8 cellular contexts compared by ENCODE assay signal in genomic region chr12:42327227-42327590, GRCh38. TPM values are rescaled to one million over a fixed set of nuclear protein-coding genes. Genes with fewer than 3 reads are reported as not detected.
DNase-seq lines count a peak whose midpoint lies in the region; TF ChIP-seq lines count a peak whose summit lies in the region.

No MANE protein-coding gene starts in this region.

- no peaks in the 10 kb centered on the region for H3K27me3 Mint-ChIP-seq in nephron progenitor cell (ENCODE audit: low read depth, poor library complexity)

- H3K27ac Mint-ChIP-seq in nephron progenitor cell: peak overlapping the region; percentile 0

- H3K4me3 ChIP-seq in BJ (ENCODE audit: low read depth, low read length): peak overlapping the region; percentile 75
- peak overlapping the region; percentile 87 for H3K4me3 ChIP-seq in LNCaP clone FGC (ENCODE audit: low read depth, low read length)
- peak overlapping the region; percentile 65 to 97 (median 84) for H3K4me3 ChIP-seq in dorsolateral prefrontal cortex
- peak overlapping the region in 1 of 2 donors; percentile 78 for H3K4me3 ChIP-seq in uterus

- H3K9me3 Mint-ChIP-seq in nephron progenitor cell: no peaks in the 10 kb centered on the region

- CTCF ChIA-PET in BJ (lab: Yijun Ruan, JAX): no interaction called here

- intact Hi-C loops in dorsolateral prefrontal cortex (cut with DNase I) (loop anchor here (5.0 kb wide), 2 partner anchors 90 to 185 kb away; partner anchors contain the start of genes GXYLT1 (in 2 of the 2) and YAF2 (in 1 of the 2)), uterus (cut with DNase I; ENCODE audit: low total_unique reads) (no loop called here)

- TF ChIP-seq CTCF in BJ (IDR thresholded peaks at IDR 0.05; ENCODE audit: insufficient read depth, low read depth, low read length) (no peak), LNCaP clone FGC (IDR thresholded peaks at IDR 0.05; ENCODE audit: control insufficient read depth, extremely low read depth, insufficient read depth) (no peak), dorsolateral prefrontal cortex (IDR thresholded peaks at IDR 0.05 in 54 of 56, conservative IDR thresholded peaks at IDR 0.05 in 2 of 56; ENCODE audit: low read depth in 1 of 56, partially characterized antibody in 56 of 56) (no peak), nephron progenitor cell (IDR thresholded peaks at IDR 0.05) (no peak), uterus (IDR thresholded peaks at IDR 0.05) (no peak)

- DNase-seq in BJ (ENCODE audit: low read depth) (no peak), LNCaP clone FGC (ENCODE audit: low read depth) (no peak), dorsolateral prefrontal cortex (no peak), nephron progenitor cell (no peak), OCI-M1 (lab: John Stamatoyannopoulos, UW) (no peak), OCI-M2 (lab: John Stamatoyannopoulos, UW; ENCODE audit: unreplicated experiment) (no peak), erythroblast (lab: John Stamatoyannopoulos, UW) (no peak), uterus (no peak)

- TF ChIP-seq POLR2A in erythroblast (IDR thresholded peaks at IDR 0.05; ENCODE audit: low read length): no peak
- no peak for TF ChIP-seq POLR2A in uterus (IDR thresholded peaks at IDR 0.05)

- H3K27me3 ChIP-seq in BJ (ENCODE audit: control insufficient read depth, insufficient read depth, low read length): no peaks in the 10 kb centered on the region
- H3K27me3 ChIP-seq in dorsolateral prefrontal cortex: no peaks in the 10 kb centered on the region
- no peaks in the 10 kb centered on the region for H3K27me3 ChIP-seq in uterus

- POLR2A ChIA-PET in BJ (lab: Charles Lee): no interaction called here

- H3K27ac ChIP-seq in dorsolateral prefrontal cortex (peak overlapping the region in 9 of 59 donors; percentile 86 to 96 (median 89)), uterus (no peak overlapping the region)

- no peaks in the 10 kb centered on the region for H3K9me3 ChIP-seq in uterus

- H3K4me1 ChIP-seq in uterus: no peaks in the 10 kb centered on the region

- H3K4me3 Mint-ChIP-seq in nephron progenitor cell: peak overlapping the region; percentile 97

- peaks cover 31% of the 10 kb centered on the region for H3K4me1 Mint-ChIP-seq in nephron progenitor cell

- H3K36me3 ChIP-seq in BJ (ENCODE audit: control insufficient read depth, insufficient read depth, low read length) (no peaks in the 10 kb centered on the region), uterus (no peaks in the 10 kb centered on the region)

- H3K36me3 Mint-ChIP-seq in nephron progenitor cell (ENCODE audit: low read depth): peaks cover 6% of the 10 kb centered on the region

RNA-seq across cellular contexts. Expression of gene PPHLN1, which starts 1.2 kb away (rescaled TPM):
- 29.1 and 60.6 TPM in 2 replicates for polyA plus RNA-seq in BJ (2011; rRNA removed)
- 14.0 and 17.3 TPM in 2 replicates for polyA minus RNA-seq in BJ (2011; rRNA and poly(A)+ RNA removed)
- 10 to 100 TPM; 45.3 to 89.6 (median 68.0) TPM for total RNA-seq in dorsolateral prefrontal cortex
- 100 to 1,000 TPM in 1 of 4 donors, 10 to 100 TPM in 3; 20.2 to 124 (median 53.3) TPM for total RNA-seq in uterus

RNA-seq across cellular contexts. Expression of gene ZCRB1, which starts 1.3 kb away (rescaled TPM):
- polyA plus RNA-seq in BJ (2011; rRNA removed): 48.2 and 65.5 TPM in 2 replicates
- 16.7 and 19.3 TPM in 2 replicates for polyA minus RNA-seq in BJ (2011; rRNA and poly(A)+ RNA removed)
- 10 to 100 TPM; 36.1 to 82.9 (median 59.0) TPM for total RNA-seq in dorsolateral prefrontal cortex
- total RNA-seq in uterus: 10 to 100 TPM; 19.8 to 44.1 (median 29.4) TPM
